ENCODE assay signal across 8 cellular contexts in genomic region chr6:135129139-135129867, GRCh38.
DNase-seq lines count a peak whose midpoint lies in the region; ATAC-seq lines count a peak whose summit lies in the region.

No MANE protein-coding gene starts in this region.

- ATAC-seq in GM18498 (IDR thresholded peaks at IDR 0.05; ENCODE audit: unreplicated experiment) (peak; percentile 73), GM21576 (IDR thresholded peaks at IDR 0.05; ENCODE audit: unreplicated experiment) (peak; percentile 53), HG03457 (IDR thresholded peaks at IDR 0.05; ENCODE audit: unreplicated experiment) (no peak), GM19328 (IDR thresholded peaks at IDR 0.05; ENCODE audit: unreplicated experiment) (no peak)
- peak; percentile 58 for ATAC-seq in activated naive CD8-positive, alpha-beta T cell treated with anti-CD3 and anti-CD28 coated beads, Interleukin-2, amount 50 U/mL, for 24 hours

- peak overlapping the region; percentile 99 for H3K27ac Mint-ChIP-seq in activated naive CD8-positive, alpha-beta T cell treated with anti-CD3 and anti-CD28 coated beads, Interleukin-2, amount 50 U/mL, for 24 hours

- DNase-seq in activated naive CD8-positive, alpha-beta T cell treated with anti-CD3 and anti-CD28 coated beads, Interleukin-2, amount 50 U/mL, for 24 hours = peak; percentile 26
- DNase-seq in NK-92 (lab: John Stamatoyannopoulos, UW; ENCODE audit: unreplicated experiment) = no peak
- DNase-seq in NCI-H128 (lab: John Stamatoyannopoulos, UW; ENCODE audit: unreplicated experiment) = no peak

- peak overlapping the region; percentile 78 for H3K27ac ChIP-seq in KOPT-K1 (ENCODE audit: low read depth, low read length, poor library complexity, severe bottlenecking)

- H3K4me1 Mint-ChIP-seq in activated naive CD8-positive, alpha-beta T cell treated with anti-CD3 and anti-CD28 coated beads, Interleukin-2, amount 50 U/mL, for 24 hours = peaks cover 56% of the 10 kb centered on the region

- no peaks in the 10 kb centered on the region for H3K9me3 Mint-ChIP-seq in activated naive CD8-positive, alpha-beta T cell treated with anti-CD3 and anti-CD28 coated beads, Interleukin-2, amount 50 U/mL, for 24 hours

- H3K36me3 ChIP-seq in KOPT-K1 (ENCODE audit: insufficient read depth, low read length) = no peaks in the 10 kb centered on the region

- peaks cover 3% of the 10 kb centered on the region for H3K36me3 Mint-ChIP-seq in activated naive CD8-positive, alpha-beta T cell treated with anti-CD3 and anti-CD28 coated beads, Interleukin-2, amount 50 U/mL, for 24 hours (ENCODE audit: low read depth)

- H3K9me3 ChIP-seq in KOPT-K1 (ENCODE audit: insufficient read depth, low read length, poor library complexity, severe bottlenecking) = no peaks in the 10 kb centered on the region

- H3K27me3 Mint-ChIP-seq in activated naive CD8-positive, alpha-beta T cell treated with anti-CD3 and anti-CD28 coated beads, Interleukin-2, amount 50 U/mL, for 24 hours = no peaks in the 10 kb centered on the region

- peak overlapping the region; percentile 78 for H3K4me3 Mint-ChIP-seq in activated naive CD8-positive, alpha-beta T cell treated with anti-CD3 and anti-CD28 coated beads, Interleukin-2, amount 50 U/mL, for 24 hours

Comparison
In these comparisons a context has a peak if more than half of its experiments do, and no peak if none do; other contexts are left out.
1. ATAC-seq: peak in GM18498 (single experiment), GM21576 (single experiment) and activated naive CD8-positive, alpha-beta T cell treated with anti-CD3 and anti-CD28 coated beads, Interleukin-2, amount 50 U/mL, for 24 hours (single experiment); none in HG03457 (single experiment) and GM19328 (single experiment).